1 cellular context compared by ENCODE assay signal in genomic region chr2:60717691-60718090, GRCh38.
TF ChIP-seq lines count a peak whose summit lies in the region.

No MANE protein-coding gene starts in this region.

TF ChIP-seq in GM23338, 12 proteins besides CTCF, POLR2A, EP300 and RAD21 (continued from another document):
- TF ChIP-seq ZNF462 (CRISPR knock-in tag; IDR thresholded peaks at IDR 0.05) (no peak), ZNF331 (CRISPR knock-in tag; IDR thresholded peaks at IDR 0.05; ENCODE audit: low read depth) (no peak), POLR2AphosphoS5 (IDR thresholded peaks at IDR 0.05; ENCODE audit: low read depth) (no peak)
